ENCODE assay signal across 8 cellular contexts in the genomic region with DNA sequence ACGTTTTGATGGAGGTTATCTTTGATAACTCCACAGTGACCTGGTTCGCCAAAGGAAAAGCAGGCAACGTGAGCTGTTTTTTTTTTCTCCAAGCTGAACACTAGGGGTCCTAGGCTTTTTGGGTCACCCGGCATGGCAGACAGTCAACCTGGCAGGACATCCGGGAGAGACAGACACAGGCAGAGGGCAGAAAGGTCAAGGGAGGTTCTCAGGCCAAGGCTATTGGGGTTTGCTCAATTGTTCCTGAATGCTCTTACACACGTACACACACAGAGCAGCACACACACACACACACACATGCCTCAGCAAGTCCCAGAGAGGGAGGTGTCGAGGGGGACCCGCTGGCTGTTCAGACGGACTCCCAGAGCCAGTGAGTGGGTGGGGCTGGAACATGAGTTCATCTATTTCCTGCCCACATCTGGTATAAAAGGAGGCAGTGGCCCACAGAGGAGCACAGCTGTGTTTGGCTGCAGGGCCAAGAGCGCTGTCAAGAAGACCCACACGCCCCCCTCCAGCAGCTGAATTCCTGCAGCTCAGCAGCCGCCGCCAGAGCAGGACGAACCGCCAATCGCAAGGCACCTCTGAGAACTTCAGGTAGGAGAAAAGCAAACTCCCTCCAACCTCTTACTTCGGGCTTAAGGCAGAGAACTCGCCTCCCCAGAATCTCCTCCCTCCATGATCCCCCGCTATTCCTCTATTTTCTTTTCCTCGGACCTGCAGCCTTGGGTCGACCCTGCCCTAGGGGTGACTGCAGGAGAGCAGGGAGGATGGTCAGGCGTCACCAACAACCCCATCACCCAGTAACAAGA. TPM values are rescaled to one million over a fixed set of nuclear protein-coding genes. Genes with fewer than 3 reads are reported as not detected.
DNase-seq lines count a peak whose midpoint lies in the region; ATAC-seq lines count a peak whose summit lies in the region.

TSS of gene SERPINE1 (plus strand) at position 454 of the 809 bp plus-strand sequence. CDS start 1,290 bp downstream, outside the sequence.

- 3% methylated on average over 22 of the region's 22 CpGs for WGBS in right cardiac atrium

- peaks cover 16% of the 10 kb centered on the region for H3K36me3 ChIP-seq in SJSA1

- DNase-seq in activated naive CD4-positive, alpha-beta T cell treated with Interleukin-2 at 50 U/mL for 16 hours = peak; percentile 33
- no peak for DNase-seq in activated naive CD4-positive, alpha-beta T cell treated with anti-CD3 and anti-CD28 coated beads, Interleukin-2, amount 50 U/mL, for 16 hours
- DNase-seq in SJSA1 (ENCODE audit: low read depth in 1 of 2, low spot score in 2 of 2) = peak; percentile 88 to 93
- DNase-seq in amniotic stem cell (lab: John Stamatoyannopoulos, UW) = peak; percentile 97
- peak; percentile 92 to 93 (median 92) for DNase-seq in right cardiac atrium
- peak; percentile 68 for DNase-seq in retina
- DNase-seq in NCI-H1048 (lab: John Stamatoyannopoulos, UW) = no peak

- ATAC-seq in HG03108 (IDR thresholded peaks at IDR 0.05; ENCODE audit: unreplicated experiment) (peak; percentile 53), right cardiac atrium (peak; percentile 86 to 90)

- H3K27ac ChIP-seq in SJSA1 = peak within 1 kb of the TSS; percentile 99
- H3K27ac ChIP-seq in right cardiac atrium (ENCODE audit: low read length) = peak within 1 kb of the TSS; percentile 66

- H3K27me3 ChIP-seq in SJSA1 (replicated peaks) (no peaks in the 10 kb centered on the region), right cardiac atrium (ENCODE audit: control insufficient read depth, insufficient read depth) (no peaks in the 10 kb centered on the region)

- H3K4me1 ChIP-seq in SJSA1 (replicated peaks) (peaks cover 68% of the 10 kb centered on the region), right cardiac atrium (ENCODE audit: control insufficient read depth, insufficient read depth, low read length) (peaks cover 6% of the 10 kb centered on the region)

- intact Hi-C loops in right cardiac atrium (cut with DNase I) = no loop called here

- no peaks in the 10 kb centered on the region for H3K9me3 ChIP-seq in SJSA1 (replicated peaks)
- no peaks in the 10 kb centered on the region for H3K9me3 ChIP-seq in right cardiac atrium (ENCODE audit: control insufficient read depth, low read length)

- H3K4me3 ChIP-seq in SJSA1 (peak within 1 kb of the TSS; percentile 18), right cardiac atrium (ENCODE audit: low read length) (peak within 1 kb of the TSS; percentile 31)

RNA-seq across cellular contexts. Expression of gene SERPINE1, which starts in this region (rescaled TPM):
- total RNA-seq in SJSA1 (2014; rRNA removed; shearing (Covaris generic)) = 21.8 and 25.6 TPM in 2 replicates
- 10 to 100 TPM in 1 of 4 donors, 1 to 10 TPM in 3; 1.2 to 11.9 (median 2.2) TPM for total RNA-seq in right cardiac atrium
- polyA plus RNA-seq in right cardiac atrium = 4.5 TPM

Comparison
In these comparisons a context has a peak if more than half of its experiments do, and no peak if none do; other contexts are left out.
1. DNase-seq: peak in activated naive CD4-positive, alpha-beta T cell treated with Interleukin-2 at 50 U/mL for 16 hours (single experiment), SJSA1 (2 of 2), amniotic stem cell (single experiment), right cardiac atrium (3 of 3) and retina (single experiment); none in activated naive CD4-positive, alpha-beta T cell treated with anti-CD3 and anti-CD28 coated beads, Interleukin-2, amount 50 U/mL, for 16 hours (single experiment) and NCI-H1048 (single experiment).